In genomic region chr10:30127120-30127541, GRCh38 we compare ENCODE assay signal across 27 cellular contexts.
DNase-seq lines count a peak whose midpoint lies in the region; ATAC-seq and TF ChIP-seq lines count a peak whose summit lies in the region.
"Had no signal": no experiment of that assay in that cellular context is flagged by ENCODE, and none has a peak within 500 bp of the region (broad histone marks: within the 10 kb centered on the region; RNA-seq: fewer than 3 reads in every experiment).

No MANE protein-coding gene starts in this region.

- H3K36me3 ChIP-seq in right atrium auricular region (no peaks in the 10 kb centered on the region), fibroblast of lung (ENCODE audit: control insufficient read depth, insufficient read depth, low read length) (no peaks in the 10 kb centered on the region), mesenchymal stem cell (ENCODE audit: control insufficient read depth in 1 of 2, insufficient read depth in 2 of 2, low read depth in 1 of 2, low read length in 2 of 2) (no peaks in the 10 kb centered on the region), testis (ENCODE audit: low read depth, missing control alignments) (no peaks in the 10 kb centered on the region)
- H3K36me3 ChIP-seq: ascending aorta; BLaER1 treated with 17β-estradiol and CSF1 and Interleukin-3, amounts not matched to agents 10 nM and 100 nM; Peyer's patch; transverse colon had no signal

- no peak overlapping the region for H4K8ac ChIP-seq in mesenchymal stem cell (ENCODE audit: low read length)

- TF ChIP-seq CTCF in right atrium auricular region (IDR thresholded peaks at IDR 0.05): no peak
- TF ChIP-seq CTCF in fibroblast of lung (conservative IDR thresholded peaks at IDR 0.05 in 1 of 2, IDR thresholded peaks at IDR 0.05 in 1 of 2; ENCODE audit: low read depth in 1 of 2, low read length in 2 of 2): no peak
- TF ChIP-seq CTCF in testis (IDR thresholded peaks at IDR 0.05): no peak

- no peak overlapping the region for H2BK15ac ChIP-seq in mesenchymal stem cell (ENCODE audit: low read depth, poor library complexity, severe bottlenecking)

- intact Hi-C loops in Right ventricle myocardium inferior (cut with DNase I) (no loop called here), testis (cut with DNase I; ENCODE audit: low total_unique reads) (no loop called here)

- H3K4me1 ChIP-seq in right atrium auricular region: no peaks in the 10 kb centered on the region
- H3K4me1 ChIP-seq in fibroblast of lung (ENCODE audit: control insufficient read depth, extremely low read depth, insufficient read depth, low read length): no peaks in the 10 kb centered on the region
- no peaks in the 10 kb centered on the region for H3K4me1 ChIP-seq in mesenchymal stem cell (ENCODE audit: control insufficient read depth, insufficient read depth, low read depth, low read length)
- H3K4me1 ChIP-seq in testis: no peaks in the 10 kb centered on the region
- H3K4me1 ChIP-seq: ascending aorta, Peyer's patch, transverse colon had no signal

- H3K4ac ChIP-seq in mesenchymal stem cell (ENCODE audit: low read depth in 1 of 2, low read length in 2 of 2): no peak overlapping the region

- H3K9me3 ChIP-seq in right atrium auricular region (no peaks in the 10 kb centered on the region), fibroblast of lung (ENCODE audit: control insufficient read depth, insufficient read depth, low read depth, low read length) (no peaks in the 10 kb centered on the region), mesenchymal stem cell (ENCODE audit: control insufficient read depth, low read length) (no peaks in the 10 kb centered on the region), testis (no peaks in the 10 kb centered on the region)
- H3K9me3 ChIP-seq: ascending aorta, Peyer's patch, transverse colon had no signal

- H3K79me2 ChIP-seq in fibroblast of lung (ENCODE audit: control insufficient read depth, insufficient read depth, low read length): no peaks in the 10 kb centered on the region

- no peak overlapping the region for H2BK5ac ChIP-seq in mesenchymal stem cell (ENCODE audit: low read depth, low read length, poor library complexity, severe bottlenecking)

- no peak overlapping the region for H3K4me3 ChIP-seq in right atrium auricular region
- no peak overlapping the region for H3K4me3 ChIP-seq in fibroblast of lung (replicated peaks in 1 of 4; ENCODE audit: control extremely low read depth in 1 of 4, insufficient read depth in 1 of 4, low read depth in 3 of 4, low read length in 4 of 4)
- H3K4me3 ChIP-seq in mesenchymal stem cell (ENCODE audit: insufficient read depth in 1 of 2, low read depth in 1 of 2, low read length in 2 of 2): peak overlapping the region in 1 of 2 experiments; percentile 26
- no peak overlapping the region for H3K4me3 ChIP-seq in testis
- H3K4me3 ChIP-seq: ascending aorta; BLaER1 treated with 17β-estradiol and CSF1 and Interleukin-3, amounts not matched to agents 10 nM and 100 nM; Peyer's patch; skin epidermis; transverse colon had no signal

- no peak overlapping the region for H2BK120ac ChIP-seq in mesenchymal stem cell (ENCODE audit: low read depth, low read length)

- DNase-seq in Right ventricle myocardium inferior (ENCODE audit: missing footprints) (no peak), right atrium auricular region (ENCODE audit: low spot score) (no peak), fibroblast of lung (ENCODE audit: low read depth in 2 of 2) (peak; percentile 16 to 31), mesenchymal stem cell (no peak), testis (peak; percentile 39), DMS153 treated with DMSO at 0.1 percent for 48 hours (lab: John Stamatoyannopoulos, UW; ENCODE audit: unreplicated experiment) (no peak), NCI-H82 (lab: John Stamatoyannopoulos, UW) (no peak)
- DNase-seq: activated CD4-positive, alpha-beta T cell treated with anti-CD3 and anti-CD28 coated beads for 48 hours; activated CD8-positive, alpha-beta memory T cell treated with anti-CD3 and anti-CD28 coated beads, Interleukin-2, amount 10 ng/mL, durations not matched to agents 7 days and 5 days; activated naive CD4-positive, alpha-beta T cell treated with anti-CD3 and anti-CD28 coated beads, Interleukin-2, amount 10 ng/mL, durations not matched to agents 7 days and 5 days; effector CD8-positive, alpha-beta T cell; erythroblast; glutamatergic neuron; KBM-7; NCI-H1436 treated with DMSO at 0.1 percent for 48 hours; NCI-H510A treated with DMSO at 0.1 percent for 48 hours; Peyer's patch; stimulated activated CD4-positive, alpha-beta T cell treated with anti-CD3 and anti-CD28 coated beads, Interleukin-2, amount 100 ng/mL, for 48 hours; stimulated activated naive CD4-positive, alpha-beta T cell; transverse colon had no signal

- no peaks in the 10 kb centered on the region for H3K27me3 ChIP-seq in right atrium auricular region
- H3K27me3 ChIP-seq in fibroblast of lung (ENCODE audit: control insufficient read depth, insufficient read depth, low read length): no peaks in the 10 kb centered on the region
- no peaks in the 10 kb centered on the region for H3K27me3 ChIP-seq in mesenchymal stem cell (ENCODE audit: control insufficient read depth in 1 of 2, insufficient read depth in 1 of 2, low read length in 2 of 2)
- no peaks in the 10 kb centered on the region for H3K27me3 ChIP-seq in testis
- H3K27me3 ChIP-seq: ascending aorta; BLaER1 treated with 17β-estradiol and CSF1 and Interleukin-3, amounts not matched to agents 10 nM and 100 nM; Peyer's patch; transverse colon had no signal

- H4K91ac ChIP-seq in mesenchymal stem cell (ENCODE audit: low read length): no peak overlapping the region

- TF ChIP-seq POLR2A in testis (IDR thresholded peaks at IDR 0.05): no peak

- WGBS in mesenchymal stem cell: 95% methylated on average over 9 of the region's 10 CpGs
- 54 to 63% methylated on average over 10 of the region's 10 CpGs for WGBS in testis, 2 donors

- H3K79me1 ChIP-seq in mesenchymal stem cell (replicated peaks; ENCODE audit: low read length, poor library complexity, severe bottlenecking): no peaks in the 10 kb centered on the region

- no peak overlapping the region for H2AK5ac ChIP-seq in mesenchymal stem cell (ENCODE audit: low read length, severe bottlenecking)

- H3K14ac ChIP-seq in mesenchymal stem cell (ENCODE audit: low read length in 2 of 2): no peak overlapping the region

- no peak overlapping the region for H2AFZ ChIP-seq in fibroblast of lung (ENCODE audit: low read length)
- no peak overlapping the region for H2AFZ ChIP-seq in mesenchymal stem cell (ENCODE audit: low read depth, low read length)

- H3K27ac ChIP-seq in right atrium auricular region (no peak overlapping the region), fibroblast of lung (ENCODE audit: insufficient read depth, low read length) (no peak overlapping the region), mesenchymal stem cell (ENCODE audit: low read length, poor library complexity, severe bottlenecking) (no peak overlapping the region), testis (peak overlapping the region; percentile 32 to 56)
- H3K27ac ChIP-seq: 22Rv1; ascending aorta; BLaER1 treated with 17β-estradiol and CSF1 and Interleukin-3, amounts not matched to agents 10 nM and 100 nM; Peyer's patch; transverse colon had no signal

- ATAC-seq in Right ventricle myocardium inferior (peak; percentile 26), HG03159 (IDR thresholded peaks at IDR 0.05; ENCODE audit: unreplicated experiment) (no peak)
- ATAC-seq: activated CD8-positive, alpha-beta memory T cell treated with anti-CD3 and anti-CD28 coated beads, Interleukin-2, amount 10 ng/mL, durations not matched to agents 7 days and 5 days; HCT116; left lobe of liver had no signal

- no peak overlapping the region for H2BK12ac ChIP-seq in mesenchymal stem cell (ENCODE audit: low read length in 2 of 2)

- H3K23ac ChIP-seq in mesenchymal stem cell (ENCODE audit: low read length in 2 of 2): no peak overlapping the region

- H3K4me2 ChIP-seq in fibroblast of lung (ENCODE audit: extremely low read depth, insufficient read depth, low read length): no peak overlapping the region
- H3K4me2 ChIP-seq in mesenchymal stem cell (ENCODE audit: low read length, poor library complexity, severe bottlenecking): no peak overlapping the region
- H3K4me2 ChIP-seq: BLaER1 treated with 17β-estradiol and CSF1 and Interleukin-3, amounts not matched to agents 10 nM and 100 nM had no signal

- no peak overlapping the region for H3K18ac ChIP-seq in mesenchymal stem cell (ENCODE audit: low read depth in 1 of 2, low read length in 2 of 2)

- no peaks in the 10 kb centered on the region for H4K20me1 ChIP-seq in fibroblast of lung (ENCODE audit: control insufficient read depth, extremely low read depth, insufficient read depth, low read length)
- H4K20me1 ChIP-seq: BLaER1 treated with 17β-estradiol and CSF1 and Interleukin-3, amounts not matched to agents 10 nM and 100 nM had no signal

- H3K9ac ChIP-seq in fibroblast of lung (ENCODE audit: insufficient read depth, low read length): no peak overlapping the region
- H3K9ac ChIP-seq in mesenchymal stem cell (ENCODE audit: low read length): peak overlapping the region; percentile 72
- H3K9ac ChIP-seq: BLaER1 treated with 17β-estradiol and CSF1 and Interleukin-3, amounts not matched to agents 10 nM and 100 nM had no signal

Comparison
In these comparisons a context has a peak if more than half of its experiments do, and no peak if none do; other contexts are left out.
1. DNase-seq: peak in fibroblast of lung (2 of 2) and testis (single experiment); none in Right ventricle myocardium inferior (single experiment), right atrium auricular region (single experiment), mesenchymal stem cell (single experiment), DMS153 treated with DMSO at 0.1 percent for 48 hours (single experiment) and NCI-H82 (single experiment).
2. H3K27ac ChIP-seq: peak in testis (2 of 2); none in right atrium auricular region (0 of 2), fibroblast of lung (single experiment) and mesenchymal stem cell (single experiment).